Comparison of ENCODE assay signal across 17 cellular contexts in the genomic region with DNA sequence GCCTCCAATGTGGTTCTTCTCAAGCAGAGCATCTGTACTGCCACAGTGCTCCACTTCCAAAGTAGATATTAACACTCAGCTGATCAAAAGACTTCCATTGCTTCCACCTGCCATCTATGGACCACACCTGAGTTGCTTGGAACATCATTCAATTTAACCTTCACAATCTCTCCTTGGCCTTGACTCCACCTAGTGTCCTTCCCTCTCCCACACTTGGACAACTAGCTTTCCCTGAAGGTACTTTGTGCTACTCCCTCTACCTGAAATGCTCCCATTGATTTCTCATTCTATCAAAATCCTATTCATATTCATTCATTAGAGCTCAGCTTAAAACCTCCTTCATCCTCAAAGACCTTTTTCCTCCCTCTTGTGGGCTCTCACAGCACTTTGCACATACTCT. TPM values are rescaled to one million over a fixed set of nuclear protein-coding genes. Genes with fewer than 3 reads are reported as not detected.
A peak's percentile ranks its signal among the peaks of the same experiment; 100 is the strongest.
DNase-seq lines count a peak whose midpoint lies in the region; ATAC-seq, FAIRE-seq and TF ChIP-seq lines count a peak whose summit lies in the region.
"Had no signal": no experiment of that assay in that cellular context is flagged by ENCODE, and none has a peak within 500 bp of the region (broad histone marks: within the 10 kb centered on the region; RNA-seq: fewer than 3 reads in every experiment).

No MANE protein-coding gene starts in this region.

- no peaks in the 10 kb centered on the region for H3K36me3 Mint-ChIP-seq in H9 (ENCODE audit: insufficient read depth in 1 of 3, low read depth in 3 of 3)
- H3K36me3 Mint-ChIP-seq: immature natural killer cell had no signal

- H4K20me1 ChIP-seq in H9 (ENCODE audit: control insufficient read depth, insufficient read depth, insufficient read length) (no peaks in the 10 kb centered on the region), GM12878 (ENCODE audit: control insufficient read depth, insufficient read depth) (no peaks in the 10 kb centered on the region)

- H2BK12ac ChIP-seq in H9 (ENCODE audit: insufficient read length, low read depth, low read length) = no peak overlapping the region

- TF ChIP-seq RAD21 in GM12878 (IDR thresholded peaks at IDR 0.05; ENCODE audit: insufficient read depth, low read depth, low read length) = peak; percentile 72

- no peak overlapping the region for H2BK120ac ChIP-seq in H9 (ENCODE audit: low read depth, low read length, poor library complexity, severe bottlenecking)

- H3K4me1 ChIP-seq in H9 (ENCODE audit: insufficient read depth, low read length) = peaks cover 4% of the 10 kb centered on the region; the same call in 1 of the 2 replicates
- H3K4me1 ChIP-seq in GM12878 (ENCODE audit: control insufficient read depth, insufficient read depth, low read length) = no peaks in the 10 kb centered on the region
- H3K4me1 ChIP-seq: prostate gland, uterus had no signal

- H3K27ac ChIP-seq in H9 (ENCODE audit: insufficient read length, low read depth, low read length) = no peak overlapping the region
- no peak overlapping the region for H3K27ac ChIP-seq in GM12878 (ENCODE audit: control insufficient read depth, insufficient read depth)
- H3K27ac ChIP-seq: prostate gland, uterus had no signal

- no peak overlapping the region for H2BK20ac ChIP-seq in H9 (ENCODE audit: low read depth, low read length, poor library complexity, severe bottlenecking)

- H3K4me2 ChIP-seq in H9 (ENCODE audit: insufficient read depth, insufficient read length, low read length) (no peak overlapping the region), GM12878 (ENCODE audit: control insufficient read depth, insufficient read depth) (no peak overlapping the region)

- H3K4me3 ChIP-seq in AG09309 (ENCODE audit: control insufficient read depth, low read depth, low read length) (no peak overlapping the region), GM12878 (no peak overlapping the region)
- H3K4me3 ChIP-seq: prostate gland, uterus had no signal

- TF ChIP-seq CTCF in AG09309 (IDR thresholded peaks at IDR 0.05; ENCODE audit: control insufficient read depth, insufficient read depth, low read depth, low read length, missing control alignments) (peak; percentile 3), H9 (conservative IDR thresholded peaks at IDR 0.05) (peak; percentile 50; the same call in 2 of the 3 replicates), GM12878 (IDR thresholded peaks at IDR 0.05 in 2 of 3, conservative IDR thresholded peaks at IDR 0.05 in 1 of 3; ENCODE audit: control insufficient read depth in 2 of 3, extremely low read depth in 1 of 3, insufficient read depth in 1 of 3, low read depth in 3 of 3, low read length in 3 of 3) (peak; percentile 36 to 53 (median 37); a peak in 4 of 6 replicates)

- H3K9me3 Mint-ChIP-seq in H9 = no peaks in the 10 kb centered on the region; a peak in 1 of 5 replicates
- H3K9me3 Mint-ChIP-seq: activated T-cell treated with anti-CD3 and anti-CD28 coated beads, Interleukin-2, amount 50 U/mL, for 4 hours; immature natural killer cell had no signal

- H3K18ac ChIP-seq in H9 (ENCODE audit: insufficient read length, low read depth, low read length) = no peak overlapping the region

- FAIRE-seq in GM12878 (lab: Jason Lieb, UNC) (no peak), HTR-8/SVneo (lab: Jason Lieb, UNC) (no peak)
- FAIRE-seq: GM19239 had no signal

- H2AFZ ChIP-seq in H9 (ENCODE audit: low read length) = no peak overlapping the region
- no peak overlapping the region for H2AFZ ChIP-seq in GM12878 (ENCODE audit: control insufficient read depth, low read depth, low read length)

- no peaks in the 10 kb centered on the region for H3K23me2 ChIP-seq in H9 (ENCODE audit: insufficient read length, low read depth, low read length, poor library complexity, severe bottlenecking)

- H4K5ac ChIP-seq in H9 (ENCODE audit: insufficient read length, low read depth, low read length) = no peak overlapping the region

- SMC1A ChIA-PET in GM12878 (lab: Charles Lee; ENCODE audit: uncharacterized antibody, unreplicated experiment) = interaction anchor here (1.0 to 5.8 kb wide), 12 partner anchors 9 to 124 kb away, joined by 3 to 76 read pairs (median 4); a partner anchor contains a TSS

- H3K4ac ChIP-seq in H9 (ENCODE audit: low read depth, low read length) = no peak overlapping the region

- H3K27ac Mint-ChIP-seq in H9 = no peak overlapping the region
- H3K27ac Mint-ChIP-seq: immature natural killer cell, T-helper 17 cell had no signal

- no peak overlapping the region for H2BK15ac ChIP-seq in H9 (ENCODE audit: low read depth, low read length)

- no peak overlapping the region for H2AK5ac ChIP-seq in H9 (ENCODE audit: insufficient read length, low read length)

- intact Hi-C loops in GM12878 (cut with micrococcal nuclease; ENCODE audit: unreplicated experiment) = loop anchor here (1.0 to 5.0 kb wide), 2 partner anchors 51 to 117 kb away; a partner anchor contains a TSS
- intact Hi-C loops in left colon (cut with DNase I, micrococcal nuclease) = no loop called here
- intact Hi-C loops in left cardiac atrium (cut with DNase I) = no loop called here

- BruUV-seq in GM12878 (replicated peaks; lab: Mats Ljungman, UMichigan) = no TSS peak

- CTCF ChIA-PET in GM12878 (lab: Yijun Ruan, JAX) = interaction anchor here (0.9 to 7.4 kb wide), 11 partner anchors 10 to 149 kb away, joined by 3 to 118 read pairs (median 4); no protein-coding TSS in a partner anchor

- no peak for TF ChIP-seq POLR2A in GM12878 (IDR thresholded peaks at IDR 0.05; ENCODE audit: low read depth, low read length)

- H4K8ac ChIP-seq in H9 (replicated peaks; ENCODE audit: insufficient read length, low read depth, low read length) = no peak overlapping the region

- H3K9me3 ChIP-seq in H9 (ENCODE audit: control insufficient read depth, low read depth, low read length) (no peaks in the 10 kb centered on the region), GM12878 (replicated peaks; ENCODE audit: control insufficient read depth, insufficient read depth, low read length) (no peaks in the 10 kb centered on the region)
- H3K9me3 ChIP-seq: prostate gland, uterus had no signal

- H2BK5ac ChIP-seq in H9 (ENCODE audit: insufficient read length, low read length) = no peak overlapping the region

- H4K91ac ChIP-seq in H9 (ENCODE audit: insufficient read length, low read depth, low read length) = no peak overlapping the region

- ATAC-seq in GM12878 (peak; percentile 66), left colon (peak; percentile 82), HG02642 (IDR thresholded peaks at IDR 0.05; ENCODE audit: poor library complexity, unreplicated experiment) (no peak), GM19324 (IDR thresholded peaks at IDR 0.05; ENCODE audit: low FRiP score, unreplicated experiment) (no peak), left cardiac atrium (no peak)
- ATAC-seq: activated T-cell treated with anti-CD3 and anti-CD28 coated beads, Interleukin-2, amount 50 U/mL, for 4 hours; T-helper 17 cell had no signal

- H3K4me3 Mint-ChIP-seq in H9 = no peak overlapping the region
- H3K4me3 Mint-ChIP-seq: activated T-cell treated with anti-CD3 and anti-CD28 coated beads, Interleukin-2, amount 50 U/mL, for 4 hours; immature natural killer cell; T-helper 17 cell had no signal

- H3K27me3 ChIP-seq in H9 (ENCODE audit: insufficient read depth, low read length) = no peaks in the 10 kb centered on the region
- no peaks in the 10 kb centered on the region for H3K27me3 ChIP-seq in GM12878 (replicated peaks in 1 of 2; ENCODE audit: control insufficient read depth in 2 of 2, insufficient read depth in 2 of 2, low read length in 1 of 2)
- H3K27me3 ChIP-seq: uterus had no signal

- RAD21 ChIA-PET in GM12878 (lab: Charles Lee; ENCODE audit: unreplicated experiment) = interaction anchor here (1.1 to 2.7 kb wide), 7 partner anchors 72 to 149 kb away, joined by 3 to 41 read pairs (median 5); no protein-coding TSS in a partner anchor

- peaks cover 2% of the 10 kb centered on the region; the same call in 1 of the 2 replicates for H3K27me3 Mint-ChIP-seq in H9 (ENCODE audit: low read depth)

- in situ Hi-C loops in GM12878 (cut with MboI) = no loop called here

- H3K79me2 ChIP-seq in H9 (ENCODE audit: insufficient read depth, low read length) (no peaks in the 10 kb centered on the region), GM12878 (ENCODE audit: control insufficient read depth, insufficient read depth, low read length) (no peaks in the 10 kb centered on the region)

- H3K14ac ChIP-seq in H9 (ENCODE audit: insufficient read depth, low read length) = no peak overlapping the region

- no peak overlapping the region for H3K23ac ChIP-seq in H9 (ENCODE audit: insufficient read length, low read depth, low read length)

- no peak for TF ChIP-seq EP300 in GM12878 (IDR thresholded peaks at IDR 0.05; ENCODE audit: borderline replicate concordance in 1 of 2, control insufficient read depth in 1 of 2, low read depth in 2 of 2, low read length in 2 of 2)

- no peaks in the 10 kb centered on the region for H3K36me3 ChIP-seq in GM12878 (ENCODE audit: control insufficient read depth in 2 of 2, insufficient read depth in 2 of 2, low read length in 1 of 2)
- H3K36me3 ChIP-seq: prostate gland, uterus had no signal

- H3T11ph ChIP-seq in H9 (ENCODE audit: low read length) = no peak overlapping the region

- DNase-seq in AG09309 (ENCODE audit: low read depth) (no peak), H9 (no peak), GM12878 (ENCODE audit: low read depth, low spot score) (no peak), left colon (no peak), HTR-8/SVneo (ENCODE audit: insufficient read length, low spot score) (no peak), left cardiac atrium (no peak)
- DNase-seq: activated CD4-positive, alpha-beta T cell treated with anti-CD3 and anti-CD28 coated beads for 4 hours; activated T-cell treated with anti-CD3 and anti-CD28 coated beads, Interleukin-2, amount 50 U/mL, for 4 hours; cortex of kidney; foreskin melanocyte; immature natural killer cell; T-helper 17 cell; uterus had no signal

- no peak overlapping the region for H3K56ac ChIP-seq in H9 (ENCODE audit: insufficient read length, low read depth, low read length)

- H3K4me1 Mint-ChIP-seq in H9 = peaks cover 12 to 13% of the 10 kb centered on the region in 2 experiments
- H3K4me1 Mint-ChIP-seq: immature natural killer cell, T-helper 17 cell had no signal

- H3K9ac ChIP-seq in H9 (ENCODE audit: extremely low read depth, insufficient read length, low read length) (no peak overlapping the region), GM12878 (ENCODE audit: control insufficient read depth, insufficient read depth, low read length) (no peak overlapping the region)

- POLR2A ChIA-PET in GM12878 (lab: Charles Lee) = no interaction called here

- no peaks in the 10 kb centered on the region for H3K79me1 ChIP-seq in H9 (ENCODE audit: insufficient read depth, low read depth, low read length, poor library complexity, severe bottlenecking)

RNA-seq across cellular contexts. Expression of a gene that starts 48.7 kb away (rescaled TPM):
- total RNA-seq in H9 (2021) (20.1 and 20.9 TPM in 2 replicates), GM12878 (2014; rRNA removed) (2.2 and 2.6 TPM in 2 replicates), GM12878 (2014; rRNA removed; fragmentation: Illumina TruSeq; extraction: Trizol) (2.0 and 2.2 TPM in 2 replicates), GM12878 (2021) (2.0 and 2.6 TPM in 2 replicates), left colon (10 to 100 TPM; 42.4 to 55.8 TPM), left cardiac atrium (1 to 10 TPM; 3.2 to 3.9 TPM)
- 1.9 and 3.1 TPM in 2 replicates for total RNA-seq in GM12878 (2013; cell fraction: nucleolus; rRNA removed)
- 0.49 TPM for polyA plus RNA-seq in GM12878 (2011; ENCODE audit: low read depth)
- polyA plus RNA-seq in GM12878 (2011; rRNA removed) (0.48 and 0.61 TPM in 2 replicates), GM12878 (2014; fragmentation: Illumina TruSeq; extraction: Trizol) (1.9 and 2.1 TPM in 2 replicates), GM12878 (2014; fragmentation: Nextera tagmentation; extraction: Ambion mirVana) (1 to 10 TPM; 1.0 to 1.1 TPM), GM12878 (2014; rRNA removed) (1.9 and 2.2 TPM in 2 replicates), GM12878 (2016; fragmentation: Nextera tagmentation; extraction: Ambion mirVana) (1 to 10 TPM; 1.6 TPM)
- polyA plus RNA-seq in GM12878 (2011; cell fraction: cytosol; rRNA removed) = 0.18 and 0.23 TPM in 2 replicates
- polyA plus RNA-seq in GM12878 (2011; cell fraction: nucleus; rRNA removed) = 0.51 and 0.89 TPM in 2 replicates
- polyA plus RNA-seq in GM12878 (2012) = 1.2 and 1.5 TPM in 2 replicates
- 0.07 and 0.36 TPM in 2 replicates for polyA minus RNA-seq in GM12878 (2011; rRNA and poly(A)+ RNA removed)
- 0.21 TPM in 1 of 2 replicates, not detected in the other for polyA minus RNA-seq in GM12878 (2011; cell fraction: cytosol; rRNA and poly(A)+ RNA removed)
- polyA minus RNA-seq in GM12878 (2011; cell fraction: nucleus; rRNA and poly(A)+ RNA removed) = 0.24 and 0.57 TPM in 2 replicates

RNA-seq across cellular contexts. Expression of a gene that starts 49.1 kb away (rescaled TPM):
- 91.2 and 92.5 TPM in 2 replicates for total RNA-seq in H9 (2021)
- total RNA-seq in GM12878 (2013; cell fraction: nucleolus; rRNA removed) = 75.8 and 85.6 TPM in 2 replicates
- 50.0 and 57.9 TPM in 2 replicates for total RNA-seq in GM12878 (2014; rRNA removed)
- 74.8 and 77.5 TPM in 2 replicates for total RNA-seq in GM12878 (2014; rRNA removed; fragmentation: Illumina TruSeq; extraction: Trizol)
- total RNA-seq in GM12878 (2021) = 96.2 and 98.5 TPM in 2 replicates
- 9.4 TPM for polyA plus RNA-seq in GM12878 (2011; ENCODE audit: low read depth)
- polyA plus RNA-seq in GM12878 (2011; rRNA removed) = 20.2 and 28.7 TPM in 2 replicates
- polyA plus RNA-seq in GM12878 (2011; cell fraction: cytosol; rRNA removed) = 9.1 and 14.6 TPM in 2 replicates
- polyA plus RNA-seq in GM12878 (2011; cell fraction: nucleus; rRNA removed) = 14.7 and 16.7 TPM in 2 replicates
- polyA plus RNA-seq in GM12878 (2012) = 17.2 and 30.7 TPM in 2 replicates
- 112 and 142 TPM in 2 replicates for polyA plus RNA-seq in GM12878 (2014; fragmentation: Illumina TruSeq; extraction: Trizol)
- 10 to 100 TPM; 32.7 to 38.6 TPM for polyA plus RNA-seq in GM12878 (2014; fragmentation: Nextera tagmentation; extraction: Ambion mirVana)
- polyA plus RNA-seq in GM12878 (2014; rRNA removed) = 47.9 and 50.7 TPM in 2 replicates
- 100 to 1,000 TPM; 132 TPM for polyA plus RNA-seq in GM12878 (2016; fragmentation: Nextera tagmentation; extraction: Ambion mirVana)
- polyA minus RNA-seq in GM12878 (2011; rRNA and poly(A)+ RNA removed) = 15.4 and 26.8 TPM in 2 replicates
- polyA minus RNA-seq in GM12878 (2011; cell fraction: cytosol; rRNA and poly(A)+ RNA removed) = 16.3 and 20.0 TPM in 2 replicates
- polyA minus RNA-seq in GM12878 (2011; cell fraction: nucleus; rRNA and poly(A)+ RNA removed) = 11.0 and 17.6 TPM in 2 replicates
- total RNA-seq in left colon = 10 to 100 TPM; 77.1 to 80.8 TPM
- total RNA-seq in left cardiac atrium = 10 to 100 TPM; 50.6 to 63.4 TPM
- polyA plus RNA-seq: immature natural killer cell had no signal

Comparison
In these comparisons a context has a peak if more than half of its experiments do, and no peak if none do; other contexts are left out.
1. ATAC-seq: peak in GM12878 (single experiment) and left colon (single experiment); none in HG02642 (single experiment), GM19324 (single experiment) and left cardiac atrium (0 of 2).
2. Peak in every context shown above with its lines, with median percentiles within 50 percentile points of each other: CTCF ChIP-seq.